Comparison of ENCODE assay signal across 28 cellular contexts in the genomic region with DNA sequence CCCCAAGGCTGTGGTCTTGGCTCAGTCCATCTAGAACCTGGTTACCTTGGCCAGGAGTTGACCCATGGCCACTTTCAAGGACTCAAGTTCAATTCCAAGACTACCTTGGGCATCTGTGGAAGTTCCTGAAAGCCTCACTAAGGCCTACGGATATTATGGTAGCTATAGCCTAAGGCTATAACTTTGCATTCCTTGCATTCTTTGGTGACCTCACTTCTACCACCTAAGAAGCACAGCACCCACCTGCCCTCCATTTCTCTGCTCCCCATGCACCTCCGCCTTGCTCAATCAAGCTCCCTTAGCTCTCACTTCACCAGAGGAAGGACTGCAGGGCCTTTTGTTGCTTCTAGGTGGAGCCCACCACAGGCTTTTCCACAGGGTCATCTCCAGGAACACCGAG.
"Had no signal": no experiment of that assay in that cellular context is flagged by ENCODE, and none has a peak within 500 bp of the region (broad histone marks: within the 10 kb centered on the region; RNA-seq: fewer than 3 reads in every experiment).

No MANE protein-coding gene starts in this region.

- H3K4me1 ChIP-seq: adrenal gland, body of pancreas, foreskin keratinocyte, gastrocnemius medialis had no signal

- H3K4me1 Mint-ChIP-seq: activated CD8-positive, alpha-beta memory T cell treated with anti-CD3 and anti-CD28 coated beads, Interleukin-2, amount 10 ng/mL, durations not matched to agents 7 days and 5 days; activated naive CD4-positive, alpha-beta T cell treated with anti-CD3 and anti-CD28 coated beads, Interleukin-2, amount 50 U/mL, for 24 hours; activated naive CD8-positive, alpha-beta T cell treated with anti-CD3 and anti-CD28 coated beads for 36 hours; activated naive CD8-positive, alpha-beta T cell treated with anti-CD3 and anti-CD28 coated beads, Interleukin-2, amount 50 U/mL, for 24 hours had no signal

- H3K9me3 ChIP-seq: adrenal gland, body of pancreas, esophagus muscularis mucosa, gastrocnemius medialis had no signal

- H3K4me3 ChIP-seq: adrenal gland, body of pancreas, esophagus muscularis mucosa, gastrocnemius medialis had no signal

- DNase-seq: activated CD4-positive, alpha-beta memory T cell treated with anti-CD3 and anti-CD28 coated beads for 36 hours; activated CD4-positive, alpha-beta T cell treated with anti-CD3 and anti-CD28 coated beads for 1 hour; activated CD4-positive, alpha-beta T cell treated with anti-CD3 and anti-CD28 coated beads for 48 hours; activated CD8-positive, alpha-beta memory T cell treated with anti-CD3 and anti-CD28 coated beads, Interleukin-2, amount 10 ng/mL, durations not matched to agents 7 days and 5 days; activated CD8-positive, alpha-beta memory T cell treated with anti-CD3 and anti-CD28 coated beads, Interleukin-2, amount 50 U/mL, for 4 hours; activated CD8-positive, alpha-beta T cell treated with anti-CD3 and anti-CD28 coated beads, Interleukin-2, amount 10 ng/mL, durations not matched to agents 7 days and 5 days; activated effector memory CD4-positive, alpha-beta T cell treated with anti-CD3 and anti-CD28 coated beads, Interleukin-2, amount 50 U/mL, for 16 hours; activated naive CD4-positive, alpha-beta T cell treated with anti-CD3 and anti-CD28 coated beads for 36 hours; activated naive CD8-positive, alpha-beta T cell treated with anti-CD3 and anti-CD28 coated beads for 36 hours; activated naive CD8-positive, alpha-beta T cell treated with anti-CD3 and anti-CD28 coated beads, Interleukin-2, amount 50 U/mL, for 24 hours; activated T-cell treated with anti-CD3 and anti-CD28 coated beads, Interleukin-2, amount 50 U/mL, for 1 hour; activated T-cell treated with anti-CD3 and anti-CD28 coated beads, Interleukin-2, amount 50 U/mL, for 48 hours; adrenal gland; aorta; body of pancreas; cortex of kidney; dermis blood vessel endothelial cell; effector CD4-positive, alpha-beta T cell; effector memory CD8-positive, alpha-beta T cell; erythroblast; gastrocnemius medialis; glutamatergic neuron; T-helper 2 cell had no signal

- H3K27me3 ChIP-seq: adrenal gland, body of pancreas, esophagus muscularis mucosa, gastrocnemius medialis had no signal

- H3K4me3 Mint-ChIP-seq: activated CD4-positive, alpha-beta memory T cell treated with anti-CD3 and anti-CD28 coated beads for 36 hours; activated CD8-positive, alpha-beta memory T cell treated with anti-CD3 and anti-CD28 coated beads, Interleukin-2, amount 10 ng/mL, durations not matched to agents 7 days and 5 days; activated CD8-positive, alpha-beta T cell treated with anti-CD3 and anti-CD28 coated beads, Interleukin-2, amount 10 ng/mL, durations not matched to agents 7 days and 5 days; activated naive CD4-positive, alpha-beta T cell treated with anti-CD3 and anti-CD28 coated beads for 36 hours; activated naive CD4-positive, alpha-beta T cell treated with anti-CD3 and anti-CD28 coated beads, Interleukin-2, amount 50 U/mL, for 24 hours; activated naive CD8-positive, alpha-beta T cell treated with anti-CD3 and anti-CD28 coated beads for 36 hours; activated naive CD8-positive, alpha-beta T cell treated with anti-CD3 and anti-CD28 coated beads, Interleukin-2, amount 50 U/mL, for 24 hours; activated T-helper 1 cell treated with anti-CD3 and anti-CD28 coated beads, Interleukin-12 subunit alpha, Interleukin-12 subunit beta, Interleukin-2, Interleukin-4 antibody, amounts not matched to agents 30 ng/mL and 10 ng/mL and 1 ng/mL, durations not matched to agents 14 hours and 24 hours and 36 hours; effector memory CD8-positive, alpha-beta T cell had no signal

- H3K36me3 Mint-ChIP-seq: activated CD4-positive, alpha-beta memory T cell treated with anti-CD3 and anti-CD28 coated beads for 36 hours; activated CD8-positive, alpha-beta memory T cell treated with anti-CD3 and anti-CD28 coated beads, Interleukin-2, amount 10 ng/mL, durations not matched to agents 7 days and 5 days; activated naive CD4-positive, alpha-beta T cell treated with anti-CD3 and anti-CD28 coated beads, Interleukin-2, amount 50 U/mL, for 24 hours; activated naive CD8-positive, alpha-beta T cell treated with anti-CD3 and anti-CD28 coated beads for 36 hours had no signal

- H3K27ac Mint-ChIP-seq: activated CD4-positive, alpha-beta memory T cell treated with anti-CD3 and anti-CD28 coated beads for 36 hours; activated CD8-positive, alpha-beta memory T cell treated with anti-CD3 and anti-CD28 coated beads, Interleukin-2, amount 10 ng/mL, durations not matched to agents 7 days and 5 days; activated CD8-positive, alpha-beta T cell treated with anti-CD3 and anti-CD28 coated beads, Interleukin-2, amount 10 ng/mL, durations not matched to agents 7 days and 5 days; activated naive CD4-positive, alpha-beta T cell treated with anti-CD3 and anti-CD28 coated beads for 36 hours; activated naive CD4-positive, alpha-beta T cell treated with anti-CD3 and anti-CD28 coated beads, Interleukin-2, amount 50 U/mL, for 24 hours; activated naive CD8-positive, alpha-beta T cell treated with anti-CD3 and anti-CD28 coated beads for 36 hours; activated naive CD8-positive, alpha-beta T cell treated with anti-CD3 and anti-CD28 coated beads, Interleukin-2, amount 50 U/mL, for 24 hours; activated T-helper 1 cell treated with anti-CD3 and anti-CD28 coated beads, Interleukin-12 subunit alpha, Interleukin-12 subunit beta, Interleukin-2, Interleukin-4 antibody, amounts not matched to agents 30 ng/mL and 10 ng/mL and 1 ng/mL, durations not matched to agents 14 hours and 24 hours and 36 hours; activated T-helper 2 cell treated with anti-CD3 and anti-CD28 coated beads, Interferon-gamma antibody, Interleukin-2, Interleukin-4, amounts not matched to agents 10 μg/mL and 5 μg/mL and 100 μg/mL, durations not matched to agents 14 hours and 24 hours and 36 hours; effector memory CD8-positive, alpha-beta T cell had no signal

- H3K9me3 Mint-ChIP-seq: activated naive CD4-positive, alpha-beta T cell treated with anti-CD3 and anti-CD28 coated beads for 36 hours; activated naive CD4-positive, alpha-beta T cell treated with anti-CD3 and anti-CD28 coated beads, Interleukin-2, amount 50 U/mL, for 24 hours; activated naive CD8-positive, alpha-beta T cell treated with anti-CD3 and anti-CD28 coated beads for 36 hours; activated naive CD8-positive, alpha-beta T cell treated with anti-CD3 and anti-CD28 coated beads, Interleukin-2, amount 50 U/mL, for 24 hours; activated T-helper 1 cell treated with anti-CD3 and anti-CD28 coated beads, Interleukin-12 subunit alpha, Interleukin-12 subunit beta, Interleukin-2, Interleukin-4 antibody, amounts not matched to agents 30 ng/mL and 10 ng/mL and 1 ng/mL, durations not matched to agents 14 hours and 24 hours and 36 hours; activated T-helper 2 cell treated with anti-CD3 and anti-CD28 coated beads, Interferon-gamma antibody, Interleukin-2, Interleukin-4, amounts not matched to agents 10 μg/mL and 5 μg/mL and 100 μg/mL, durations not matched to agents 14 hours and 24 hours and 36 hours; effector memory CD8-positive, alpha-beta T cell had no signal

- H3K36me3 ChIP-seq: adrenal gland, esophagus muscularis mucosa, gastrocnemius medialis had no signal

- ATAC-seq: activated CD8-positive, alpha-beta memory T cell treated with anti-CD3 and anti-CD28 coated beads, Interleukin-2, amount 10 ng/mL, durations not matched to agents 7 days and 5 days; activated CD8-positive, alpha-beta T cell treated with anti-CD3 and anti-CD28 coated beads, Interleukin-2, amount 10 ng/mL, durations not matched to agents 7 days and 5 days; activated naive CD8-positive, alpha-beta T cell treated with anti-CD3 and anti-CD28 coated beads, Interleukin-2, amount 50 U/mL, for 24 hours; body of pancreas; effector memory CD8-positive, alpha-beta T cell; gastrocnemius medialis had no signal

- H3K27ac ChIP-seq: adrenal gland, body of pancreas, esophagus muscularis mucosa, foreskin keratinocyte, gastrocnemius medialis had no signal
